Comparison of ENCODE assay signal across 1 cellular context in the genomic region with DNA sequence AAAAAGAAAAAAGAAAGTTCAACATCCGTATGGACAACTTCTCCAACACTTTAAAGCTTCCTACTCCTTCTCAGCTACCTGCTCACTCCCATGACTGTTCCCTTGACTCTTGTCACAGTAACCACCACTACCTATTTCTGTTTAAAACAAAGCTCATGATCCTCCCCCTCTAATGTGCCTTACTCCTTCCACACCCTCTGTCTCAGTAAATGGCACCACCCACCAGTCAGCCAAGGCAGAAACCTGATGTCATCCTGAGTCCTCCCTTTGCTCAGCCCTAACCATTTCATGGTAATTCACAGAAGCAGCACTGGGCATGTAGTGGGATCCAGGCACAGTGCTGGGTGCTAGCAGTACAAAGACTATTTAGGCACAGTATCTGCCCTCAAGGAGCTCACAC.
TF ChIP-seq lines count a peak whose summit lies in the region.

No MANE protein-coding gene starts in this region.

TF ChIP-seq in H1, 55 proteins besides CTCF, POLR2A, EP300 and RAD21:
- TF ChIP-seq JUN (IDR thresholded peaks at IDR 0.05; ENCODE audit: low read depth, low read length) (no peak), HDAC6 (IDR thresholded peaks at IDR 0.05; ENCODE audit: low read depth, low read length) (no peak), ZNF274 (IDR thresholded peaks at IDR 0.05; ENCODE audit: borderline replicate concordance, extremely low read depth, low read length) (no peak), BRCA1 (IDR thresholded peaks at IDR 0.05; ENCODE audit: low read depth, low read length) (no peak), TAF1 (IDR thresholded peaks at IDR 0.05; ENCODE audit: low read depth, low read length) (no peak), KDM4A (IDR thresholded peaks at IDR 0.05; ENCODE audit: low read depth, low read length, severe bottlenecking) (no peak), CBX8 (IDR thresholded peaks at IDR 0.05; ENCODE audit: borderline replicate concordance, low read depth, low read length) (no peak), RNF2 (IDR thresholded peaks at IDR 0.05; ENCODE audit: borderline replicate concordance, low read depth, low read length, missing control alignments, poor library complexity, severe bottlenecking) (no peak), TCF12 (IDR thresholded peaks at IDR 0.05; ENCODE audit: low read depth, low read length) (no peak), TBP (IDR thresholded peaks at IDR 0.05; ENCODE audit: low read depth, low read length) (no peak), CTBP2 (IDR thresholded peaks at IDR 0.05; ENCODE audit: borderline replicate concordance, insufficient read depth, insufficient read length, low read length) (no peak), JUND (IDR thresholded peaks at IDR 0.05; ENCODE audit: low read length) (no peak), RXRA (IDR thresholded peaks at IDR 0.05; ENCODE audit: insufficient read depth, low read depth, low read length) (no peak), SRF (IDR thresholded peaks at IDR 0.05; ENCODE audit: low read depth, low read length) (no peak), GABPA (IDR thresholded peaks at IDR 0.05; ENCODE audit: borderline replicate concordance, insufficient read depth, low read length) (no peak)
